8 cellular contexts compared by ENCODE assay signal in genomic region chr3:129441215-129441614, GRCh38. TPM values are rescaled to one million over a fixed set of nuclear protein-coding genes. Genes with fewer than 3 reads are reported as not detected.
DNase-seq lines count a peak whose midpoint lies in the region; ATAC-seq, FAIRE-seq and TF ChIP-seq lines count a peak whose summit lies in the region.

No MANE protein-coding gene starts in this region.

- peaks cover 0 to 15% of the 10 kb centered on the region in 2 donors for H3K36me3 ChIP-seq in kidney (ENCODE audit: control insufficient read depth in 1 of 2, insufficient read depth in 2 of 2, low read length in 2 of 2)
- peaks cover 0 to 8% (median 0%) of the 10 kb centered on the region in 4 donors for H3K36me3 ChIP-seq in transverse colon

- intact Hi-C loops in activated T-helper 2 cell treated with anti-CD3 and anti-CD28 coated beads, Interferon-gamma antibody, Interleukin-2, Interleukin-4, amounts not matched to agents 10 μg/mL and 5 μg/mL and 100 μg/mL, durations not matched to agents 14 hours and 24 hours and 36 hours (cut with micrococcal nuclease) = loop anchor here (2.0 to 5.0 kb wide), 4 partner anchors 20 to 319 kb away; partner anchors contain the start of genes CNBP, HMCES and RAB43
- intact Hi-C loops in kidney (cut with DNase I) = no loop called here
- intact Hi-C loops in transverse colon (cut with DNase I; ENCODE audit: low total_unique reads) = no loop called here

- H3K9me3 Mint-ChIP-seq in activated T-helper 2 cell treated with anti-CD3 and anti-CD28 coated beads, Interferon-gamma antibody, Interleukin-2, Interleukin-4, amounts not matched to agents 10 μg/mL and 5 μg/mL and 100 μg/mL, durations not matched to agents 14 hours and 24 hours and 36 hours = no peaks in the 10 kb centered on the region

- peaks cover 48% of the 10 kb centered on the region for H3K4me1 Mint-ChIP-seq in activated T-helper 2 cell treated with anti-CD3 and anti-CD28 coated beads, Interferon-gamma antibody, Interleukin-2, Interleukin-4, amounts not matched to agents 10 μg/mL and 5 μg/mL and 100 μg/mL, durations not matched to agents 14 hours and 24 hours and 36 hours (ENCODE audit: low read depth)

- no peak for TF ChIP-seq EP300 in transverse colon (IDR thresholded peaks at IDR 0.05; ENCODE audit: low read depth)

- no peaks in the 10 kb centered on the region for H3K27me3 ChIP-seq in transverse colon

- H3K4me3 Mint-ChIP-seq in activated T-helper 2 cell treated with anti-CD3 and anti-CD28 coated beads, Interferon-gamma antibody, Interleukin-2, Interleukin-4, amounts not matched to agents 10 μg/mL and 5 μg/mL and 100 μg/mL, durations not matched to agents 14 hours and 24 hours and 36 hours (ENCODE audit: low read depth) = peak overlapping the region; percentile 92

- 38 to 50% methylated on average over 8 to 9 of the region's 9 CpGs for WGBS in transverse colon (ENCODE audit: low coverage in 1 of 2), 2 donors

- peaks cover 30% of the 10 kb centered on the region for H3K36me3 Mint-ChIP-seq in activated T-helper 2 cell treated with anti-CD3 and anti-CD28 coated beads, Interferon-gamma antibody, Interleukin-2, Interleukin-4, amounts not matched to agents 10 μg/mL and 5 μg/mL and 100 μg/mL, durations not matched to agents 14 hours and 24 hours and 36 hours (ENCODE audit: low read depth)

- peaks cover 18 to 20% of the 10 kb centered on the region in 2 donors for H3K4me1 ChIP-seq in kidney (ENCODE audit: control insufficient read depth in 1 of 2, insufficient read depth in 1 of 2, low read depth in 1 of 2, low read length in 2 of 2)
- peaks cover 15 to 48% (median 26%) of the 10 kb centered on the region in 4 donors for H3K4me1 ChIP-seq in transverse colon

- ATAC-seq in GM19023 (IDR thresholded peaks at IDR 0.05; ENCODE audit: unreplicated experiment) (no peak), HG03457 (IDR thresholded peaks at IDR 0.05; ENCODE audit: unreplicated experiment) (no peak)

- peak overlapping the region; percentile 95 to 98 for H3K4me3 ChIP-seq in kidney (ENCODE audit: low read length in 2 of 2)
- peak overlapping the region in 2 of 4 donors; percentile 60 to 98 for H3K4me3 ChIP-seq in transverse colon

- in situ Hi-C loops in transverse colon (cut with MboI; ENCODE audit: low pct_ligation_motif_present in 1 of 4, low pct_unique_long_range_greater_than_20kb in 1 of 4, low sequenced_read_pairs in 3 of 4) = no loop called here

- DNase-seq in stimulated activated CD4-positive, alpha-beta T cell treated with anti-CD3 and anti-CD28 coated beads, Interleukin-15, amount 100 ng/mL, for 24 hours = peak; percentile 21
- no peak for DNase-seq in stimulated activated CD4-positive, alpha-beta T cell treated with anti-CD3 and anti-CD28 coated beads, Interleukin-4, amount 100 ng/mL, for 4 hours
- DNase-seq in activated T-helper 2 cell treated with anti-CD3 and anti-CD28 coated beads, Interferon-gamma antibody, Interleukin-2, Interleukin-4, amounts not matched to agents 10 μg/mL and 5 μg/mL and 100 μg/mL, durations not matched to agents 14 hours and 24 hours and 36 hours (ENCODE audit: low spot score) = peak; percentile 16
- DNase-seq in kidney (no peak), transverse colon (no peak), T-helper 9 cell (no peak)

- TF ChIP-seq CTCF in kidney (IDR thresholded peaks at IDR 0.05; ENCODE audit: borderline replicate concordance, extremely low read depth, insufficient read depth) = no peak
- TF ChIP-seq CTCF in transverse colon (IDR thresholded peaks at IDR 0.05) = no peak

- no peak for FAIRE-seq in kidney (lab: Jason Lieb, UNC)

- H3K27me3 Mint-ChIP-seq in activated T-helper 2 cell treated with anti-CD3 and anti-CD28 coated beads, Interferon-gamma antibody, Interleukin-2, Interleukin-4, amounts not matched to agents 10 μg/mL and 5 μg/mL and 100 μg/mL, durations not matched to agents 14 hours and 24 hours and 36 hours (ENCODE audit: low read depth) = no peaks in the 10 kb centered on the region

- TF ChIP-seq POLR2A in transverse colon (IDR thresholded peaks at IDR 0.05) = no peak

- peak overlapping the region; percentile 99 for H3K27ac Mint-ChIP-seq in activated T-helper 2 cell treated with anti-CD3 and anti-CD28 coated beads, Interferon-gamma antibody, Interleukin-2, Interleukin-4, amounts not matched to agents 10 μg/mL and 5 μg/mL and 100 μg/mL, durations not matched to agents 14 hours and 24 hours and 36 hours

- H3K9ac ChIP-seq in kidney (ENCODE audit: low read length in 2 of 2) = peak overlapping the region; percentile 64 to 68

- H3K9me3 ChIP-seq in kidney (ENCODE audit: control insufficient read depth in 1 of 2, low read length in 2 of 2) (no peaks in the 10 kb centered on the region), transverse colon (no peaks in the 10 kb centered on the region)

- H3K27ac ChIP-seq in kidney (ENCODE audit: low read depth in 2 of 2, low read length in 2 of 2) = peak overlapping the region; percentile 29 to 92
- H3K27ac ChIP-seq in transverse colon = peak overlapping the region; percentile 91 to 96 (median 92)

RNA-seq across cellular contexts. Expression of gene IFT122, which starts 1.2 kb away (rescaled TPM):
- total RNA-seq in activated T-helper 2 cell treated with anti-CD3 and anti-CD28 coated beads, Interferon-gamma antibody, Interleukin-2, Interleukin-4, amounts not matched to agents 10 μg/mL and 5 μg/mL and 100 μg/mL, durations not matched to agents 14 hours and 24 hours and 36 hours = 15.7 and 17.6 TPM in 2 replicates
- total RNA-seq in kidney (59.2 TPM), transverse colon (10 to 100 TPM; 15.0 to 77.6 (median 16.7) TPM)
- polyA plus RNA-seq in kidney (ENCODE audit: insufficient read depth, low read depth, low replicate concordance) = 18.4 TPM

RNA-seq across cellular contexts. Expression of gene MBD4, which starts 1.5 kb away (rescaled TPM):
- 41.9 and 45.9 TPM in 2 replicates for total RNA-seq in activated T-helper 2 cell treated with anti-CD3 and anti-CD28 coated beads, Interferon-gamma antibody, Interleukin-2, Interleukin-4, amounts not matched to agents 10 μg/mL and 5 μg/mL and 100 μg/mL, durations not matched to agents 14 hours and 24 hours and 36 hours
- total RNA-seq in kidney (35.1 TPM), transverse colon (10 to 100 TPM; 15.0 to 34.4 (median 30.4) TPM)
- 25.4 TPM for polyA plus RNA-seq in kidney (ENCODE audit: insufficient read depth, low read depth, low replicate concordance)

RNA-seq across cellular contexts. Expression of gene EFCAB12, which starts 12.8 kb away (rescaled TPM):
- 0.25 and 0.48 TPM in 2 replicates for total RNA-seq in activated T-helper 2 cell treated with anti-CD3 and anti-CD28 coated beads, Interferon-gamma antibody, Interleukin-2, Interleukin-4, amounts not matched to agents 10 μg/mL and 5 μg/mL and 100 μg/mL, durations not matched to agents 14 hours and 24 hours and 36 hours
- 3.5 TPM for total RNA-seq in kidney
- 1.2 TPM for polyA plus RNA-seq in kidney (ENCODE audit: insufficient read depth, low read depth, low replicate concordance)
- under 1 TPM in 2 of 4 donors, not detected in 2; 0.14 to 0.32 TPM for total RNA-seq in transverse colon

Comparison
In these comparisons a context has a peak if more than half of its experiments do, and no peak if none do; other contexts are left out.
1. DNase-seq: peak in stimulated activated CD4-positive, alpha-beta T cell treated with anti-CD3 and anti-CD28 coated beads, Interleukin-15, amount 100 ng/mL, for 24 hours (single experiment) and activated T-helper 2 cell treated with anti-CD3 and anti-CD28 coated beads, Interferon-gamma antibody, Interleukin-2, Interleukin-4, amounts not matched to agents 10 μg/mL and 5 μg/mL and 100 μg/mL, durations not matched to agents 14 hours and 24 hours and 36 hours (single experiment); none in stimulated activated CD4-positive, alpha-beta T cell treated with anti-CD3 and anti-CD28 coated beads, Interleukin-4, amount 100 ng/mL, for 4 hours (0 of 2), kidney (single experiment), transverse colon (single experiment) and T-helper 9 cell (single experiment).